1 cellular context compared by ENCODE assay signal in the genomic region with DNA sequence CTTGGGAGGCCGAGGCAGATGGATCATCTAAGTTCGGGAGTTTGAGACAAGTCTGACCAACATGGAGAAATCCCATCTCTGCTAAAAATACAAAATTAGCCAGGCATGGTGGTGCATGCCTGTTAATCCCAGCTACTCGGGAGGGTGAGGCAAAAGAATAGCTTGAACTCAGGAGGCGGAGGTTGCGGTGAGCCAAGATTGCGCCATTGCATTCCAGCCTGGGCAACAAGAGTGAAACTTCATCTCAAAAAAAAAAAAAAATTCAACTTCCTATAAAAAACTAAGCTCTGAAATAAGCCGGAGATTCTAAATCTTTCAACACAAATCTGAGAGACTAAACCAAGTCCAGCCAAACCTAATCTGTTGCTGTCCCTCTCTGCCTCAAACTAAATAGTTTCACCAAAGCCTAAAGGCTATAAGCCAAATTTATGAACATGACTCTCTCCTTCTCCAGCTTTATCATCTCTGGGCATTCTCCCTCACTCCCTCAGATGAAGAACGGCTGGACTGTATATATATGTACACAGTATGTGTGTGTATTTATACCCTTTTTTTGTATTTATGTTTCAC.
TF ChIP-seq lines count a peak whose summit lies in the region.

No MANE protein-coding gene starts in this region.

TF ChIP-seq in K562, 482 proteins besides CTCF, POLR2A, EP300 and RAD21:
- no peak for TF ChIP-seq MYC (IDR thresholded peaks at IDR 0.05; ENCODE audit: low read depth, low read length)
- no peak for TF ChIP-seq MYC (CRISPR knock-in tag; IDR thresholded peaks at IDR 0.05; ENCODE audit: borderline replicate concordance, low read depth)
- TF ChIP-seq, protein P1, sequence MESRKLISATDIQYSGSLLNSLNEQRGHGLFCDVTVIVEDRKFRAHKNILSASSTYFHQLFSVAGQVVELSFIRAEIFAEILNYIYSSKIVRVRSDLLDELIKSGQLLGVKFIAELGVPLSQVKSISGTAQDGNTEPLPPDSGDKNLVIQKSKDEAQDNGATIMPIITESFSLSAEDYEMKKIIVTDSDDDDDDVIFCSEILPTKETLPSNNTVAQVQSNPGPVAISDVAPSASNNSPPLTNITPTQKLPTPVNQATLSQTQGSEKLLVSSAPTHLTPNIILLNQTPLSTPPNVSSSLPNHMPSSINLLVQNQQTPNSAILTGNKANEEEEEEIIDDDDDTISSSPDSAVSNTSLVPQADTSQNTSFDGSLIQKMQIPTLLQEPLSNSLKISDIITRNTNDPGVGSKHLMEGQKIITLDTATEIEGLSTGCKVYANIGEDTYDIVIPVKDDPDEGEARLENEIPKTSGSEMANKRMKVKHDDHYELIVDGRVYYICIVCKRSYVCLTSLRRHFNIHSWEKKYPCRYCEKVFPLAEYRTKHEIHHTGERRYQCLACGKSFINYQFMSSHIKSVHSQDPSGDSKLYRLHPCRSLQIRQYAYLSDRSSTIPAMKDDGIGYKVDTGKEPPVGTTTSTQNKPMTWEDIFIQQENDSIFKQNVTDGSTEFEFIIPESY (CRISPR knock-in tag; IDR thresholded peaks at IDR 0.05), result peak; percentile 37; the same call in 1 of the 2 replicates
- TF ChIP-seq, protein P2, sequence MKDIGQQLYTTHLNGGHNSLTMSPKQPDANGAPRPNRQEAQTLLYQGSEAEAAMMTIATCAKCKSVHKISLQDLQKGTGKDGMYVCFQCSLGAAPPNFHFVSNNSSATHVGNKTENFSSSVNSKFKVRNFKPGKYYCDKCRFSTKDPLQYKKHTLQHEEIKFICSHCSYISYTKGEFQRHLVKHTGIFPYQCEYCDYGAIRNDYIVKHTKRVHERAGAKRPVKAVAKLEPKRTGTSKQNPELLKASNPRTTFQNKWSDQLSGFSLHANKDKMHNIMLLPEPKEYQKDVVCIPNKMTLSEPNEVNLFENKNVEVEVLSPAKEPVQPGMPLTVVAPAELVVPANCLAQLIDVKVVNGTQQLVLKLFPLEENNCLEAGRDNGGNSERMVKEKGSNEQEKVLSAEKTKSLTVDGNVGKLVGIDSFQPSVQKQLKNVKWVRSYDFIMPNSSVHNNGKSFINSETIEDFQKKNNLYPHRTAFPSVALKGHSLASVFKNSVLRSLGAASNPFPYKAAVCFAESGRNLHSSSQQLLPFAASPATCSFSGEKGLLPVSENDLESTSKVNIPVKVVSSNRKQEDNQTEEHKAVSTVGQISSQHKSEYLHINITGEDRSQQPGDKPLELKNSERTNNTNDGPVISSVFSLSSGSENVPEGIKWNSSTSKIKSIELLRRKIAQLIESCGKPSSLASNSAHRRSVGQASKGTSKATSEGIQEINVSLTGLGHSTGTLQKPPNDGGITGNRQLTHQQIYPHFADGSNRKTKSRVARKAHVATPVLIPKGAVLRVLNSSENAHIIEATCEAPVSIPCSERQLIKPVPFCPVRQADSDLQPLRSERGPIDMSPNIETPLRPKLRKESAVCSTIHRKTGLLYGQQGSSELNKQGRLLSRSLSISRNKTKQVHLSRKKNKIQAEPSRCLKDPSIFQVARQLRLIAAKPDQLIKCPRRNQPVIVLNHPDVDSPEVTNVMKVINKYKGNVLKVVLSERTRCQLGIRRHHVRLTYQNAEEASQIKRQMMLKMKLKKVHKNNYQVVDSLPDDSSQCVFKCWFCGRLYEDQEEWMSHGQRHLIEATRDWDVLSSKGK (CRISPR knock-in tag; IDR thresholded peaks at IDR 0.05), result no peak
- TF ChIP-seq CEBPB (tag; IDR thresholded peaks at IDR 0.05), result peak; percentile 81
- TF ChIP-seq, protein P3, sequence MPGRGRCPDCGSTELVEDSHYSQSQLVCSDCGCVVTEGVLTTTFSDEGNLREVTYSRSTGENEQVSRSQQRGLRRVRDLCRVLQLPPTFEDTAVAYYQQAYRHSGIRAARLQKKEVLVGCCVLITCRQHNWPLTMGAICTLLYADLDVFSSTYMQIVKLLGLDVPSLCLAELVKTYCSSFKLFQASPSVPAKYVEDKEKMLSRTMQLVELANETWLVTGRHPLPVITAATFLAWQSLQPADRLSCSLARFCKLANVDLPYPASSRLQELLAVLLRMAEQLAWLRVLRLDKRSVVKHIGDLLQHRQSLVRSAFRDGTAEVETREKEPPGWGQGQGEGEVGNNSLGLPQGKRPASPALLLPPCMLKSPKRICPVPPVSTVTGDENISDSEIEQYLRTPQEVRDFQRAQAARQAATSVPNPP (IDR thresholded peaks at IDR 0.05; ENCODE audit: borderline replicate concordance, insufficient read depth, insufficient read length), result no peak
